15 cellular contexts compared by ENCODE assay signal in the genomic region with DNA sequence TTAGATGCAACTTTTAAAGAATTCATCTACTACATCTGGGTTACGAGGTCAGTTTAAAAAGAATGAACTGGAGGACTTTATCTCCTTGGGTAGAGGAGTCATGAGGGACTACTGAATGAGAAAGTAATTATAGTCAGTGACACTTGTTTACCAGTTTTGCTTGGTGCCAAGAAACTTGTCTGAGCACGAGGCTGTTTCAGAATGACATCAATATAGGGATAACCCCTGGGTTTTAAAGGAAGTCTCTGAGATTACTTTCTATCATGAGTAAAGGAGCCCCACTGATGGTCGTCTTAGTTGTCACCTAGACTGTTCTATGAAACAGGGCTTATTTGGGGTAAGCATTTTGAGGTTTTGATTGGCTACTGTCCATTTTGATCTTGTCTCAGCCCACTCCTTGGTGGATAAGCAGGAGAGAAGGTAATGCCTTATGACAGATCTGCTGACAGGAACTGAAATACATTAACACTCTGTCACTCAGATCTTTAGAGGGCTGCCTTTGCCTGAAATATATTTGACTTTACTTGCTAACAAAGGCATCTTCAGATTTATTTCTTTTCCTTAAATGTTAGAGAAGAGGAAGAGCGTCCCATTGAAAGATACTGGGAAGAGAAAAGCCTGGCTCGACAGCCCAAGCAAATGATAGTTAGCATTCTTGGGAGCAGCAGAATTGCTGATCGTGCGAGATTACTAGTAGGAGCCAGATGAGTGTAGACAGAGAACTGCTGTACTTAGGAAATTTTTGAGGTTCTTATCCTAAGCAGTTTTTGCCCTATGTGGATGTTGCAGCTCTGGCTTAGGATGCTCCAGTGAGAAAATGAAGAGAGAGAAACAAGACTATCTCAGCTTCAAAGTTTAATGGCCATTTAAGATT.
DNase-seq lines count a peak whose midpoint lies in the region; ATAC-seq and TF ChIP-seq lines count a peak whose summit lies in the region.
"Had no signal": no experiment of that assay in that cellular context is flagged by ENCODE, and none has a peak within 500 bp of the region (broad histone marks: within the 10 kb centered on the region; RNA-seq: fewer than 3 reads in every experiment).

No MANE protein-coding gene starts in this region.

- H3K27ac ChIP-seq in foreskin keratinocyte, result peak overlapping the region; percentile 10
- H3K27ac ChIP-seq: hepatocyte, VCaP had no signal

- in situ Hi-C loops in GM13976 (cut with MboI; ENCODE audit: low sequenced_read_pairs, unreplicated experiment), result no loop called here

- peak; percentile 52 for ATAC-seq in HG03196 (IDR thresholded peaks at IDR 0.05; ENCODE audit: unreplicated experiment)
- peak; percentile 44 for ATAC-seq in foreskin keratinocyte
- no peak for ATAC-seq in HG03520 (IDR thresholded peaks at IDR 0.05; ENCODE audit: unreplicated experiment)

- TF ChIP-seq CTCF in GM13976 (IDR thresholded peaks at IDR 0.05; ENCODE audit: borderline replicate concordance, control extremely low read depth, extremely low read depth, insufficient read depth, missing control alignments) (no peak), GM20000 (IDR thresholded peaks at IDR 0.05; ENCODE audit: extremely low read depth, missing control alignments) (no peak), foreskin keratinocyte (conservative IDR thresholded peaks at IDR 0.05) (no peak)

- DNase-seq in GM13976 (ENCODE audit: low spot score) (peak; percentile 17), GM20000 (ENCODE audit: low spot score) (peak; percentile 8), foreskin keratinocyte (peak; percentile 49 to 68), NCI-H2171 treated with DMSO at 0.1 percent for 48 hours (lab: John Stamatoyannopoulos, UW) (no peak), LoVo (ENCODE audit: low spot score) (no peak)
- no peak for DNase-seq in stimulated activated naive CD4-positive, alpha-beta T cell (lab: John Stamatoyannopoulos, UW)
- DNase-seq: activated T-cell treated with anti-CD3 and anti-CD28 coated beads, Interleukin-2, amount 50 U/mL, for 48 hours; effector CD8-positive, alpha-beta T cell; NCI-H1092; NCI-H748 treated with DMSO at 0.1 percent for 48 hours; stimulated activated CD4-positive, alpha-beta T cell treated with anti-CD3 and anti-CD28 coated beads, Interleukin-1b, Interleukin-23, amount 100 ng/mL, for 48 hours had no signal

- H3K27me3 ChIP-seq in foreskin keratinocyte, result no peaks in the 10 kb centered on the region
- H3K27me3 ChIP-seq: hepatocyte had no signal

- H3K4me1 ChIP-seq in foreskin keratinocyte, result peaks cover 7% of the 10 kb centered on the region

Comparison
In these comparisons a context has a peak if more than half of its experiments do, and no peak if none do; other contexts are left out.
1. DNase-seq: peak in GM13976 (single experiment), GM20000 (single experiment) and foreskin keratinocyte (2 of 2); none in stimulated activated naive CD4-positive, alpha-beta T cell (0 of 6), NCI-H2171 treated with DMSO at 0.1 percent for 48 hours (single experiment) and LoVo (single experiment).